8 cellular contexts compared by ENCODE assay signal in the genomic region with DNA sequence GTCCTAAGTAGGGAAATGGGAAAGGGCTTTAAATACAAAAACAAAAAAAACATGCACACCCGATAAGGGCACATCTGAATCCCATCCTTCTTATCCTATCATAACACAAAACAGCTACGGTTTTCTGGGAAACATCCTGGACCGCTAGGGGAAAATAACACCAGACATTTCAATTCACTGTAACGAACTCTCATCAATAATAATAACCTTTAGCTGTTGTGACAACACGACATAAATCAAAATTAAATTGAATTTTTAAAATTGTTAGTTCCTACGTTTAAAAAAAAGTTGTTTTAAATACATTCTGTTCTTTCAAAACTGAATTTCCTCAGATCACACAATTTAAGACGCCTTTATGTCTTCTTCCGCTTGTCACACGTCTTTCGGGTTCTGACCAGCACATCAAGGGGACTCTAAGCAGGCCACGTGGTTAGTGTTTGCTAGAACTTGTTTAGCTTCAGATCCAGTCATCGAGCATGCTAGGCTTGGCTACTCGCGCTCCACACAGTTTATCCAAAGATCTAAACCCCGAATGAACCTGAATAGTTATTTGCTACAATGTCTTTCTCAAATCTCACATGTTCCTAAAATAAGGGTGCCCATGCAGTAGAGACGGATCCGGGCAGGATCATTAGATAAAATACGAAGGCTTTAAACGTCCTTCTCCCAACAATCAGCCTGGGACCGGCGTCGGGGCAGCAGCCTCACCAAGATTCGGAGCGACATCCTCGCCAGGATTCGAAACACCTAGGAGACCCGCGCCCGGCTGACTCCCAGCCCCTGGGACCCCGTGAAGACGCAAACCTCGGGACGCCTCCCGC. TPM values are rescaled to one million over a fixed set of nuclear protein-coding genes. Genes with fewer than 3 reads are reported as not detected.
A peak's percentile ranks its signal among the peaks of the same experiment; 100 is the strongest.
DNase-seq lines count a peak whose midpoint lies in the region; ATAC-seq and TF ChIP-seq lines count a peak whose summit lies in the region.

No MANE protein-coding gene starts in this region.

- ATAC-seq in HCT116 = peak; percentile 31
- ATAC-seq in lower lobe of right lung = peak; percentile 70 to 81

- DNase-seq in HCT116 (ENCODE audit: low read depth, low spot score) = peak; percentile 43
- DNase-seq in NCI-H1092 (lab: John Stamatoyannopoulos, UW) = peak; percentile 14
- peak; percentile 18 for DNase-seq in activated CD4-positive, CD25-positive, alpha-beta regulatory T cell treated with anti-CD3 and anti-CD28 coated beads, Interleukin-2, amount 50 U/mL, for 16 hours (ENCODE audit: low read depth, low spot score)
- DNase-seq in dermis microvascular lymphatic vessel endothelial cell (ENCODE audit: low read depth in 2 of 2) = peak; percentile 26 to 79
- DNase-seq in lower lobe of right lung = peak; percentile 50
- DNase-seq in stimulated activated CD8-positive, alpha-beta memory T cell treated with anti-CD3 and anti-CD28 coated beads, Interleukin-15, amount 100 ng/mL, for 24 hours (ENCODE audit: low read depth) = peak; percentile 2
- DNase-seq in ecto neural progenitor cell (ENCODE audit: low spot score) = no peak

- H3K27ac ChIP-seq in HCT116 (ENCODE audit: low read depth, low read length) (peak overlapping the region; percentile 64), lower lobe of right lung (peak overlapping the region; percentile 95)

- TSS peak; percentile 38 for BruUV-seq in HCT116 (replicated peaks; lab: Mats Ljungman, UMichigan)

- H4K20me1 ChIP-seq in HCT116 (ENCODE audit: insufficient read depth) = no peaks in the 10 kb centered on the region

- H3K9ac ChIP-seq in HCT116 (ENCODE audit: low read length) = peak overlapping the region; percentile 76

- H3K9me2 ChIP-seq in HCT116 (ENCODE audit: insufficient read depth) = no peaks in the 10 kb centered on the region

- intact Hi-C loops in HCT116 (cut with micrococcal nuclease) = loop anchor here (1.0 kb wide), 3 partner anchors 27 to 147 kb away; partner anchors contain the start of genes BUB3, C10orf88 and PSTK
- intact Hi-C loops in lower lobe of right lung (cut with DNase I) = no loop called here

- CTCF ChIA-PET in HCT116 (lab: Charles Lee) = interaction anchor here (0.9 to 1.7 kb wide), 4 partner anchors 14 to 27 kb away, joined by 3 to 4 read pairs (median 4); partner anchors contain the start of gene PSTK

- no peaks in the 10 kb centered on the region for H3K36me3 ChIP-seq in HCT116 (ENCODE audit: control insufficient read depth in 1 of 2, insufficient read depth in 2 of 2, low read length in 2 of 2)
- peaks cover 6% of the 10 kb centered on the region for H3K36me3 ChIP-seq in lower lobe of right lung

- POLR2A ChIA-PET in HCT116 (lab: Charles Lee) = interaction anchor here (0.8 to 1.3 kb wide), 2 partner anchors 9 to 10 kb away, joined by 3 to 4 read pairs; no protein-coding TSS in a partner anchor

- H3K79me2 ChIP-seq in HCT116 (ENCODE audit: insufficient read depth, low read length) = peaks cover 57% of the 10 kb centered on the region

- H3K4me3 ChIP-seq in GM08714 (ENCODE audit: low read length) = peak overlapping the region; percentile 95
- H3K4me3 ChIP-seq in HCT116 (replicated peaks in 1 of 2; ENCODE audit: low read depth in 1 of 2, low read length in 2 of 2) = peak overlapping the region; percentile 86 to 91
- peak overlapping the region; percentile 96 for H3K4me3 ChIP-seq in lower lobe of right lung

- no peaks in the 10 kb centered on the region for H3K27me3 ChIP-seq in HCT116 (ENCODE audit: insufficient read depth, low read length)
- no peaks in the 10 kb centered on the region for H3K27me3 ChIP-seq in lower lobe of right lung (ENCODE audit: low read depth)

- TF ChIP-seq RAD21 in HCT116 (IDR thresholded peaks at IDR 0.05; ENCODE audit: low read depth) = no peak

- H3K9me3 ChIP-seq in HCT116 (ENCODE audit: control insufficient read depth in 1 of 2, insufficient read depth in 1 of 2, low read depth in 1 of 2, low read length in 2 of 2) (no peaks in the 10 kb centered on the region), lower lobe of right lung (no peaks in the 10 kb centered on the region)

- peaks cover 12 to 14% of the 10 kb centered on the region in 2 experiments; a peak in 3 of 4 replicates for H3K4me1 ChIP-seq in HCT116 (ENCODE audit: control insufficient read depth in 1 of 2, insufficient read depth in 2 of 2, low read length in 2 of 2)
- peaks cover 52% of the 10 kb centered on the region for H3K4me1 ChIP-seq in lower lobe of right lung

- H2AFZ ChIP-seq in HCT116 (ENCODE audit: low read depth, low read length, poor library complexity, severe bottlenecking) = peak overlapping the region; percentile 39

- H3K4me2 ChIP-seq in HCT116 (ENCODE audit: low read length) = peak overlapping the region; percentile 82

- TF ChIP-seq CTCF in HCT116 (IDR thresholded peaks at IDR 0.05 in 2 of 3, conservative IDR thresholded peaks at IDR 0.05 in 1 of 3; ENCODE audit: borderline replicate concordance in 1 of 3, insufficient read depth in 1 of 3, low read depth in 2 of 3, low read length in 2 of 3) (no peak), lower lobe of right lung (IDR thresholded peaks at IDR 0.05) (no peak)

- RAD21 ChIA-PET in HCT116 (lab: Charles Lee; ENCODE audit: low non-redundant PET in 1 of 2, low total read pairs in 2 of 2, uncharacterized antibody in 2 of 2, unreplicated experiment in 2 of 2) = no interaction called here

- no peak for TF ChIP-seq POLR2A in HCT116 (IDR thresholded peaks at IDR 0.05; ENCODE audit: borderline replicate concordance, extremely low read depth, insufficient read depth, insufficient read length)

TF ChIP-seq in HCT116, 20 proteins besides CTCF, POLR2A, EP300 and RAD21:
- TF ChIP-seq SP1 (IDR thresholded peaks at IDR 0.05; ENCODE audit: low read depth) = 0 out of 2 replicates have a peak, but pooled peaks have one; percentile 10
- no peak for TF ChIP-seq FOSL1 (IDR thresholded peaks at IDR 0.05; ENCODE audit: low read depth)
- TF ChIP-seq MAX (IDR thresholded peaks at IDR 0.05) = peak; percentile 94
- TF ChIP-seq SRF (IDR thresholded peaks at IDR 0.05; ENCODE audit: low read depth) = no peak

RNA-seq across cellular contexts. Expression of gene IKZF5, which starts 0.8 kb away (rescaled TPM):
- total RNA-seq in HCT116 (2021; ENCODE audit: unreplicated experiment) = 17.1 TPM
- 4.9 and 5.1 TPM in 2 replicates for polyA plus RNA-seq in HCT116 (2012)
- 2.3 and 3.4 TPM in 2 replicates for total RNA-seq in dermis microvascular lymphatic vessel endothelial cell
- total RNA-seq in lower lobe of right lung = 20.1 TPM

RNA-seq across cellular contexts. Expression of gene ACADSB, which starts 1.0 kb away (rescaled TPM):
- total RNA-seq in HCT116 (2021; ENCODE audit: unreplicated experiment) (33.3 TPM), dermis microvascular lymphatic vessel endothelial cell (4.5 and 4.6 TPM in 2 replicates), lower lobe of right lung (24.0 TPM)
- polyA plus RNA-seq in HCT116 (2012) = 4.8 and 8.0 TPM in 2 replicates

RNA-seq across cellular contexts. Expression of gene PSTK, which starts 27.6 kb away (rescaled TPM):
- total RNA-seq in HCT116 (2021; ENCODE audit: unreplicated experiment) = 4.4 TPM
- polyA plus RNA-seq in HCT116 (2012) = 4.5 and 6.2 TPM in 2 replicates
- 2.2 and 2.8 TPM in 2 replicates for total RNA-seq in dermis microvascular lymphatic vessel endothelial cell
- total RNA-seq in lower lobe of right lung = 2.8 TPM

RNA-seq across cellular contexts. Expression of gene C10orf88, which starts 53.7 kb away (rescaled TPM):
- total RNA-seq in HCT116 (2021; ENCODE audit: unreplicated experiment) = 16.2 TPM
- polyA plus RNA-seq in HCT116 (2012) = 7.8 and 10.4 TPM in 2 replicates
- total RNA-seq in dermis microvascular lymphatic vessel endothelial cell = 9.6 and 10.1 TPM in 2 replicates
- 7.0 TPM for total RNA-seq in lower lobe of right lung
